2 cellular contexts compared by ENCODE assay signal in the genomic region with DNA sequence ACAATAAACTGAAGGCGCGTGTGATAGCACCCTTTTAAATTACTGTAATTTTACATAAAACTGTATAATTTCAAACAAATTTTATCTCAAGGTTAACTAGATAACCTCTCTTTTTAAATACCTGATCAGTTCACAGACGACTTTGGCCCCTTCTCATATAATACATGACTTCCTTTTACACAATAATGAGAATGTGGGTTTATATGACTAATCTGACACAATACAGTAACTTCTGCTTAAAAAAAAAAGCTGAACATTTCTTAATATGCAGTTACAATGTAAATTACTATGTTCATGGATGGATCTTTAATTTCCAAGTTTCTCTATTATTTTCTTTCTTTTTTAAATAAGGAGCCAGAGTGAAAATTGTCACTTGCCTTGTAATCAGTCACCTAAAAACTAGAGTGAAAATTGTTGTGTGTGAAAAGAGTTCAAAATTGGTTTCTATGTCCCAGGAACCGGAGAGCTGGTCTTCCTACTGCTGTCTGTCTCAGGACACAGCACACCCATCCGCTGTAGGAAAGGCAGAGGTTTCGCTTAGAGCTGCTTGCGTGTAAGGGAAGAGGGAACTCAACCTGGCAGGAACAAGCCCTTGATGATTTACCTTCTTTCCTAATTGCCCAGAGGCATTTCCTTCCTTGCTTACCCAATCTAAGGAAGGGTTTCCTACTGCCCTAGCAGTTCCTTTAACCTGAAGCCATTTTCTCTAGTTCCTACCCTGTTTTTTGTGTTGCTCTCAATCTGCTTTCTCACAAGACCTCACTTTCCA.
TF ChIP-seq lines count a peak whose summit lies in the region.

No MANE protein-coding gene starts in this region.

TF ChIP-seq in GM12878, 131 proteins besides CTCF, POLR2A, EP300 and RAD21:
- TF ChIP-seq WRNIP1 (IDR thresholded peaks at IDR 0.05; ENCODE audit: borderline replicate concordance, low read depth, low read length) (0 out of 2 replicates have a peak, but pooled peaks have one; percentile 46), TARDBP (IDR thresholded peaks at IDR 0.05; ENCODE audit: borderline replicate concordance) (no peak), HDGF (IDR thresholded peaks at IDR 0.05) (0 out of 2 replicates have a peak, but pooled peaks have one; percentile 39), IKZF1 (conservative IDR thresholded peaks at IDR 0.05) (0 out of 2 replicates have a peak, but pooled peaks have one; percentile 29)
- TF ChIP-seq, protein P1, sequence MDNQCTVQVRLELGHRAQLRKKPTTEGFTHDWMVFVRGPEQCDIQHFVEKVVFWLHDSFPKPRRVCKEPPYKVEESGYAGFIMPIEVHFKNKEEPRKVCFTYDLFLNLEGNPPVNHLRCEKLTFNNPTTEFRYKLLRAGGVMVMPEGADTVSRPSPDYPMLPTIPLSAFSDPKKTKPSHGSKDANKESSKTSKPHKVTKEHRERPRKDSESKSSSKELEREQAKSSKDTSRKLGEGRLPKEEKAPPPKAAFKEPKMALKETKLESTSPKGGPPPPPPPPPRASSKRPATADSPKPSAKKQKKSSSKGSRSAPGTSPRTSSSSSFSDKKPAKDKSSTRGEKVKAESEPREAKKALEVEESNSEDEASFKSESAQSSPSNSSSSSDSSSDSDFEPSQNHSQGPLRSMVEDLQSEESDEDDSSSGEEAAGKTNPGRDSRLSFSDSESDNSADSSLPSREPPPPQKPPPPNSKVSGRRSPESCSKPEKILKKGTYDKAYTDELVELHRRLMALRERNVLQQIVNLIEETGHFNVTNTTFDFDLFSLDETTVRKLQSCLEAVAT (IDR thresholded peaks at IDR 0.05), result 0 out of 2 replicates have a peak, but pooled peaks have one; percentile 15

TF ChIP-seq in HepG2, 621 proteins besides CTCF, POLR2A, EP300 and RAD21:
- TF ChIP-seq, protein P2, sequence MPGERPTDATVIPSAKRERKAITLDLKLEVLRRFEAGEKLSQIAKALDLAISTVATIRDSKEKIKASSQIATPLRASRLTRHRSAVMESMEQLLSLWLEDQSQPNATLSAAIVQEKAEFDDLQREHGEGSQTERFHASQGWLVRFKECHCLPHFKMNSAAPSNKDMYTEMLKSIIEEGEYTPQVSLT (CRISPR knock-in tag; IDR thresholded peaks at IDR 0.05; ENCODE audit: borderline replicate concordance, low read depth), result no peak
- TF ChIP-seq THYN1 (CRISPR knock-in tag; IDR thresholded peaks at IDR 0.05; ENCODE audit: borderline replicate concordance, low read depth) (no peak), ZBTB38 (CRISPR knock-in tag; IDR thresholded peaks at IDR 0.05) (peak; percentile 24; the same call in 1 of the 2 replicates), KAT8 (CRISPR knock-in tag; IDR thresholded peaks at IDR 0.05) (no peak), CEBPB (IDR thresholded peaks at IDR 0.05; ENCODE audit: borderline replicate concordance, low read depth, low read length) (no peak)
